In genomic region chr2:69652206-69652605, GRCh38 we compare ENCODE assay signal across 1 cellular context.
TF ChIP-seq lines count a peak whose summit lies in the region.

No MANE protein-coding gene starts in this region.

TF ChIP-seq in HepG2, 621 proteins besides CTCF, POLR2A, EP300 and RAD21 (continued from another document):
- no peak for TF ChIP-seq KMT2A (CRISPR knock-in tag; IDR thresholded peaks at IDR 0.05)
